ENCODE assay signal across 12 cellular contexts in genomic region chr14:91891721-91892220, GRCh38. TPM values are rescaled to one million over a fixed set of nuclear protein-coding genes. Genes with fewer than 3 reads are reported as not detected.
A peak's percentile ranks its signal among the peaks of the same experiment; 100 is the strongest.
DNase-seq lines count a peak whose midpoint lies in the region; ATAC-seq and TF ChIP-seq lines count a peak whose summit lies in the region.
"Had no signal": no experiment of that assay in that cellular context is flagged by ENCODE, and none has a peak within 500 bp of the region (broad histone marks: within the 10 kb centered on the region; RNA-seq: fewer than 3 reads in every experiment).

No MANE protein-coding gene starts in this region.

- WGBS in esophagus muscularis mucosa = 63% methylated on average over 3 of the region's 3 CpGs

- H3K27ac Mint-ChIP-seq in activated CD8-positive, alpha-beta T cell treated with anti-CD3 and anti-CD28 coated beads, Interleukin-2, amount 10 ng/mL, durations not matched to agents 7 days and 5 days = peak overlapping the region; percentile 21
- no peak overlapping the region for H3K27ac Mint-ChIP-seq in activated CD8-positive, alpha-beta T cell treated with anti-CD3 and anti-CD28 coated beads for 36 hours
- H3K27ac Mint-ChIP-seq: activated CD8-positive, alpha-beta memory T cell treated with anti-CD3 and anti-CD28 coated beads, Interleukin-2, amount 10 ng/mL, durations not matched to agents 7 days and 5 days; activated naive CD8-positive, alpha-beta T cell treated with anti-CD3 and anti-CD28 coated beads, Interleukin-2, amount 10 ng/mL, durations not matched to agents 7 days and 5 days had no signal

- H3K36me3 ChIP-seq in esophagus muscularis mucosa = peaks cover 0 to 4% (median 0%) of the 10 kb centered on the region in 4 donors

- peaks cover 62% of the 10 kb centered on the region for H3K4me1 Mint-ChIP-seq in activated CD8-positive, alpha-beta T cell treated with anti-CD3 and anti-CD28 coated beads, Interleukin-2, amount 10 ng/mL, durations not matched to agents 7 days and 5 days (ENCODE audit: low read depth)
- H3K4me1 Mint-ChIP-seq in activated CD8-positive, alpha-beta T cell treated with anti-CD3 and anti-CD28 coated beads for 36 hours (ENCODE audit: low read depth) = peaks cover 54% of the 10 kb centered on the region

- H3K27me3 Mint-ChIP-seq in activated CD8-positive, alpha-beta T cell treated with anti-CD3 and anti-CD28 coated beads, Interleukin-2, amount 10 ng/mL, durations not matched to agents 7 days and 5 days (ENCODE audit: low read depth) = no peaks in the 10 kb centered on the region
- H3K27me3 Mint-ChIP-seq in activated CD8-positive, alpha-beta T cell treated with anti-CD3 and anti-CD28 coated beads for 36 hours = no peaks in the 10 kb centered on the region
- H3K27me3 Mint-ChIP-seq: activated CD8-positive, alpha-beta memory T cell treated with anti-CD3 and anti-CD28 coated beads, Interleukin-2, amount 10 ng/mL, durations not matched to agents 7 days and 5 days; activated naive CD8-positive, alpha-beta T cell treated with anti-CD3 and anti-CD28 coated beads, Interleukin-2, amount 10 ng/mL, durations not matched to agents 7 days and 5 days had no signal

- H3K9me3 ChIP-seq in esophagus muscularis mucosa = no peaks in the 10 kb centered on the region
- H3K9me3 ChIP-seq: A549 had no signal

- no peak overlapping the region for H3K4me3 Mint-ChIP-seq in activated CD8-positive, alpha-beta T cell treated with anti-CD3 and anti-CD28 coated beads, Interleukin-2, amount 10 ng/mL, durations not matched to agents 7 days and 5 days
- H3K4me3 Mint-ChIP-seq in activated CD8-positive, alpha-beta T cell treated with anti-CD3 and anti-CD28 coated beads for 36 hours = no peak overlapping the region
- H3K4me3 Mint-ChIP-seq: activated CD8-positive, alpha-beta memory T cell treated with anti-CD3 and anti-CD28 coated beads, Interleukin-2, amount 10 ng/mL, durations not matched to agents 7 days and 5 days; activated naive CD8-positive, alpha-beta T cell treated with anti-CD3 and anti-CD28 coated beads, Interleukin-2, amount 10 ng/mL, durations not matched to agents 7 days and 5 days had no signal

- intact Hi-C loops in activated CD8-positive, alpha-beta T cell treated with anti-CD3 and anti-CD28 coated beads for 36 hours (cut with micrococcal nuclease) = loop anchor here (5.0 kb wide), 1 partner anchor 164 kb away; no protein-coding TSS in a partner anchor
- intact Hi-C loops in esophagus muscularis mucosa (cut with DNase I) = no loop called here

- no peak overlapping the region for H3K4me3 ChIP-seq in esophagus muscularis mucosa
- H3K4me3 ChIP-seq: A549 had no signal

- H3K27ac ChIP-seq in esophagus muscularis mucosa (replicated peaks in 1 of 4) (peak overlapping the region; percentile 41 to 62 (median 49)), temporal lobe (ENCODE audit: low read depth, low read length) (peak overlapping the region; percentile 96)
- H3K27ac ChIP-seq: A549, HL-60 had no signal

- TF ChIP-seq CTCF in activated CD8-positive, alpha-beta T cell treated with anti-CD3 and anti-CD28 coated beads for 36 hours (IDR thresholded peaks at IDR 0.05) = no peak
- no peak for TF ChIP-seq CTCF in esophagus muscularis mucosa (IDR thresholded peaks at IDR 0.05)

- no peak for DNase-seq in activated CD8-positive, alpha-beta T cell treated with anti-CD3 and anti-CD28 coated beads, Interleukin-2, amount 10 ng/mL, durations not matched to agents 7 days and 5 days
- no peak for DNase-seq in activated CD8-positive, alpha-beta T cell treated with anti-CD3 and anti-CD28 coated beads for 36 hours
- DNase-seq in esophagus muscularis mucosa (ENCODE audit: extremely low spot score) (no peak), medulla oblongata (ENCODE audit: extremely low spot score) (peak; percentile 94), NCI-H2081 treated with DMSO at 0.1 percent for 48 hours (lab: John Stamatoyannopoulos, UW) (no peak), NCI-H1694 (lab: John Stamatoyannopoulos, UW) (no peak)
- DNase-seq: activated CD8-positive, alpha-beta memory T cell treated with anti-CD3 and anti-CD28 coated beads, Interleukin-2, amount 10 ng/mL, durations not matched to agents 7 days and 5 days; activated naive CD8-positive, alpha-beta T cell treated with anti-CD3 and anti-CD28 coated beads, Interleukin-2, amount 10 ng/mL, durations not matched to agents 7 days and 5 days had no signal

- H3K4me1 ChIP-seq in esophagus muscularis mucosa = peaks cover 25 to 58% (median 42%) of the 10 kb centered on the region in 4 donors
- H3K4me1 ChIP-seq: A549 had no signal

- H3K9me3 Mint-ChIP-seq in activated CD8-positive, alpha-beta T cell treated with anti-CD3 and anti-CD28 coated beads, Interleukin-2, amount 10 ng/mL, durations not matched to agents 7 days and 5 days (ENCODE audit: insufficient read depth) = no peaks in the 10 kb centered on the region
- no peaks in the 10 kb centered on the region for H3K9me3 Mint-ChIP-seq in activated CD8-positive, alpha-beta T cell treated with anti-CD3 and anti-CD28 coated beads for 36 hours
- H3K9me3 Mint-ChIP-seq: activated naive CD8-positive, alpha-beta T cell treated with anti-CD3 and anti-CD28 coated beads, Interleukin-2, amount 10 ng/mL, durations not matched to agents 7 days and 5 days had no signal

- POLR2A ChIA-PET in activated CD8-positive, alpha-beta T cell treated with anti-CD3 and anti-CD28 coated beads, Interleukin-2, amount 10 ng/mL, durations not matched to agents 7 days and 5 days (lab: Charles Lee) = interaction anchor here (1.0 kb wide), 1 partner anchor 25 kb away, joined by 4 read pairs; no protein-coding TSS in a partner anchor
- POLR2A ChIA-PET in activated CD8-positive, alpha-beta T cell treated with anti-CD3 and anti-CD28 coated beads for 36 hours (lab: Charles Lee) = interaction anchor here (0.6 to 2.0 kb wide), 6 partner anchors 8 to 498 kb away, joined by 3 to 5 read pairs (median 4); partner anchors contain the start of gene TC2N

- H3K27me3 ChIP-seq in esophagus muscularis mucosa = no peaks in the 10 kb centered on the region

- TF ChIP-seq POLR2A in esophagus muscularis mucosa (IDR thresholded peaks at IDR 0.05; ENCODE audit: low read depth) = no peak

- TF ChIP-seq EP300 in esophagus muscularis mucosa (IDR thresholded peaks at IDR 0.05) = no peak

- peaks cover 2% of the 10 kb centered on the region for H3K36me3 Mint-ChIP-seq in activated CD8-positive, alpha-beta T cell treated with anti-CD3 and anti-CD28 coated beads, Interleukin-2, amount 10 ng/mL, durations not matched to agents 7 days and 5 days (ENCODE audit: low read depth)
- H3K36me3 Mint-ChIP-seq in activated CD8-positive, alpha-beta T cell treated with anti-CD3 and anti-CD28 coated beads for 36 hours (ENCODE audit: low read depth) = no peaks in the 10 kb centered on the region
- H3K36me3 Mint-ChIP-seq: activated naive CD8-positive, alpha-beta T cell treated with anti-CD3 and anti-CD28 coated beads, Interleukin-2, amount 10 ng/mL, durations not matched to agents 7 days and 5 days had no signal

- no peak for ATAC-seq in activated CD8-positive, alpha-beta T cell treated with anti-CD3 and anti-CD28 coated beads, Interleukin-2, amount 10 ng/mL, durations not matched to agents 7 days and 5 days
- no peak for ATAC-seq in activated CD8-positive, alpha-beta T cell treated with anti-CD3 and anti-CD28 coated beads for 36 hours
- no peak for ATAC-seq in HG03095 (IDR thresholded peaks at IDR 0.05; ENCODE audit: unreplicated experiment)
- ATAC-seq: activated CD8-positive, alpha-beta memory T cell treated with anti-CD3 and anti-CD28 coated beads, Interleukin-2, amount 10 ng/mL, durations not matched to agents 7 days and 5 days had no signal

- CTCF ChIA-PET in activated CD8-positive, alpha-beta T cell treated with anti-CD3 and anti-CD28 coated beads, Interleukin-2, amount 10 ng/mL, durations not matched to agents 7 days and 5 days (lab: Charles Lee) = interaction anchor here (0.6 to 3.9 kb wide), 8 partner anchors 8 to 791 kb away, joined by 3 to 15 read pairs (median 5); partner anchors contain the start of gene TC2N
- CTCF ChIA-PET in activated CD8-positive, alpha-beta T cell treated with anti-CD3 and anti-CD28 coated beads for 36 hours (lab: Charles Lee) = interaction anchor here (0.8 to 1.3 kb wide), 7 partner anchors 8 to 26 kb away, joined by 3 to 5 read pairs (median 3); partner anchors contain the start of gene TC2N

RNA-seq across cellular contexts. Expression of gene TC2N, which starts 24.4 kb away (rescaled TPM):
- total RNA-seq in activated CD8-positive, alpha-beta T cell treated with anti-CD3 and anti-CD28 coated beads, Interleukin-2, amount 10 ng/mL, durations not matched to agents 7 days and 5 days = 100 to 1,000 TPM; 119 to 120 TPM
- 10 to 100 TPM; 28.5 to 32.5 TPM for total RNA-seq in activated CD8-positive, alpha-beta T cell treated with anti-CD3 and anti-CD28 coated beads for 36 hours
- total RNA-seq in esophagus muscularis mucosa (10 to 100 TPM; 17.8 to 27.8 (median 23.7) TPM), temporal lobe (4.4 TPM)

RNA-seq across cellular contexts. Expression of gene FBLN5, which starts 55.7 kb away (rescaled TPM):
- total RNA-seq in activated CD8-positive, alpha-beta T cell treated with anti-CD3 and anti-CD28 coated beads, Interleukin-2, amount 10 ng/mL, durations not matched to agents 7 days and 5 days = 1 to 10 TPM; 1.6 to 2.6 TPM
- 1 to 10 TPM; 1.3 to 1.4 TPM for total RNA-seq in activated CD8-positive, alpha-beta T cell treated with anti-CD3 and anti-CD28 coated beads for 36 hours
- total RNA-seq in esophagus muscularis mucosa = 100 to 1,000 TPM in 3 of 4 donors, 10 to 100 TPM in 1; 79.7 to 161 (median 116) TPM
- 3.2 TPM for total RNA-seq in temporal lobe

Comparison
In these comparisons a context has a peak if more than half of its experiments do, and no peak if none do; other contexts are left out.
1. RNA of gene FBLN5, which starts 55.7 kb away (total RNA-seq): 79.7 to 161 TPM in esophagus muscularis mucosa; 3.2 TPM in temporal lobe (single experiment), 1.6 to 2.6 TPM in activated CD8-positive, alpha-beta T cell treated with anti-CD3 and anti-CD28 coated beads, Interleukin-2, amount 10 ng/mL, durations not matched to agents 7 days and 5 days and 1.3 to 1.4 TPM in activated CD8-positive, alpha-beta T cell treated with anti-CD3 and anti-CD28 coated beads for 36 hours; every median in the first group is over 10 times any median in the second.